Comparison of ENCODE assay signal across 8 cellular contexts in the genomic region with DNA sequence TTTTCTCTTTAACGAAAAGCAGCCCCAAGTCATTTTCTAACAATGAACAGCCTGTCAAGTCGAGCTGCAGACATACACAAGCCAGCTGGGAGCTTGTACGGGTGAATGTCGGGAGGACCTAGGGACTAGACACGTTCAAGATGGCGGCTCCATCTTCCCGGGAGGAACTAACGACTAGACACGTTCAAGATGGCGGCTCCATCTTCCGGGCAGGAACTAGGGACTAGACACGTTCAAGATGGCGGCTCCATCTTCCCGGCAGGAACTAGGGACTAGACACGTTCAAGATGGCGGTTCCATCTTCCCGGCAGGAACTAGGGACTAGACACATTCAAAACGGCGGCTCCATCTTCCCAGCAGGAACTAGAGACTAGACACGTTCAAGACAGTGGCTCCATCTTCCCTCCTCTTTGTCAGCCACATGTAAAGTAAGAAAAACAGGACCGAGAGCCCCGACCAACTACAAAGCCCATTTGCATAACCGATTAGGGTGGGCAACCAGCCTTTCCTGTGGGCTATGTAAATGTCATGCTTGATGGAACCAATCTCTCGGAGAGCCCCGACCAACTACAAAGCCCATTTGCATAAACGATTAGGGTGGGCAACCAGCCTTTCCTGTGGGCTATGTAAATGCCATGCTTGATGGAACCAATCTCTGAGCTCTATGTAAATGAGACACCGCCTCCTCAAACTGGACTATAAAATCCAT.
DNase-seq lines count a peak whose midpoint lies in the region; ATAC-seq, FAIRE-seq and TF ChIP-seq lines count a peak whose summit lies in the region.

No MANE protein-coding gene starts in this region.

- H3K4me1 ChIP-seq in mesenchymal stem cell (ENCODE audit: control insufficient read depth, insufficient read depth, low read depth, low read length): no peaks in the 10 kb centered on the region
- H3K4me1 ChIP-seq in tibial artery: no peaks in the 10 kb centered on the region

- peak overlapping the region; percentile 87 for H3K27ac ChIP-seq in cingulate gyrus (ENCODE audit: low read depth, low read length)
- H3K27ac ChIP-seq in mesenchymal stem cell (ENCODE audit: low read length, poor library complexity, severe bottlenecking): no peak overlapping the region
- H3K27ac ChIP-seq in tibial artery: peak overlapping the region in 1 of 2 donors; percentile 47

- no peak overlapping the region for H3K4ac ChIP-seq in mesenchymal stem cell (ENCODE audit: low read depth in 1 of 2, low read length in 2 of 2)

- no peak overlapping the region for H2BK15ac ChIP-seq in mesenchymal stem cell (ENCODE audit: low read depth, poor library complexity, severe bottlenecking)

- H3K27me3 ChIP-seq in mesenchymal stem cell (ENCODE audit: control insufficient read depth in 1 of 2, insufficient read depth in 1 of 2, low read length in 2 of 2) (no peaks in the 10 kb centered on the region), tibial artery (no peaks in the 10 kb centered on the region)

- H3K14ac ChIP-seq in mesenchymal stem cell (ENCODE audit: low read length in 2 of 2): no peak overlapping the region

- H2BK5ac ChIP-seq in mesenchymal stem cell (ENCODE audit: low read depth, low read length, poor library complexity, severe bottlenecking): no peak overlapping the region

- H2AFZ ChIP-seq in mesenchymal stem cell (ENCODE audit: low read depth, low read length): no peak overlapping the region

- no peak overlapping the region for H2AK5ac ChIP-seq in mesenchymal stem cell (ENCODE audit: low read length, severe bottlenecking)

- TF ChIP-seq CTCF in tibial artery (IDR thresholded peaks at IDR 0.05): no peak

- H4K8ac ChIP-seq in mesenchymal stem cell (ENCODE audit: low read length): no peak overlapping the region

- no peak overlapping the region for H2BK120ac ChIP-seq in mesenchymal stem cell (ENCODE audit: low read depth, low read length)

- no peak overlapping the region for H3K4me2 ChIP-seq in mesenchymal stem cell (ENCODE audit: low read length, poor library complexity, severe bottlenecking)

- intact Hi-C loops in tibial artery (cut with DNase I; ENCODE audit: low total_unique reads): no loop called here

- H3K9me3 ChIP-seq in mesenchymal stem cell (ENCODE audit: control insufficient read depth, low read length) (no peaks in the 10 kb centered on the region), tibial artery (no peaks in the 10 kb centered on the region)

- FAIRE-seq in GM19239 (lab: Jason Lieb, UNC): no peak

- no peak overlapping the region for H2BK12ac ChIP-seq in mesenchymal stem cell (ENCODE audit: low read length in 2 of 2)

- H3K79me1 ChIP-seq in mesenchymal stem cell (replicated peaks; ENCODE audit: low read length, poor library complexity, severe bottlenecking): peaks cover 13% of the 10 kb centered on the region

- H3K9ac ChIP-seq in mesenchymal stem cell (ENCODE audit: low read length): peak overlapping the region; percentile 84

- H3K36me3 ChIP-seq in mesenchymal stem cell (ENCODE audit: control insufficient read depth in 1 of 2, insufficient read depth in 2 of 2, low read depth in 1 of 2, low read length in 2 of 2) (peaks cover 0 to 4% of the 10 kb centered on the region in 2 experiments), tibial artery (no peaks in the 10 kb centered on the region)

- DNase-seq in EH (ENCODE audit: low read depth) (peak; percentile 64), mesenchymal stem cell (no peak), tibial artery (peak in 1 of 2 donors; percentile 78), GM19239 (ENCODE audit: insufficient read length, low spot score) (no peak), 8988T (no peak)

- H4K91ac ChIP-seq in mesenchymal stem cell (ENCODE audit: low read length): no peak overlapping the region

- ATAC-seq in HG03354 (IDR thresholded peaks at IDR 0.05; ENCODE audit: poor library complexity, severe bottlenecking, unreplicated experiment) (peak; percentile 82), HG02623 (IDR thresholded peaks at IDR 0.05; ENCODE audit: unreplicated experiment) (no peak)

- WGBS in mesenchymal stem cell: 96% methylated on average over 27 of the region's 27 CpGs

- no peak overlapping the region for H3K18ac ChIP-seq in mesenchymal stem cell (ENCODE audit: low read depth in 1 of 2, low read length in 2 of 2)

- no peak overlapping the region for H3K23ac ChIP-seq in mesenchymal stem cell (ENCODE audit: low read length in 2 of 2)

- H3K4me3 ChIP-seq in mesenchymal stem cell (ENCODE audit: insufficient read depth in 1 of 2, low read depth in 1 of 2, low read length in 2 of 2): peak overlapping the region in 1 of 2 experiments; percentile 78
- peak overlapping the region; percentile 11 to 48 for H3K4me3 ChIP-seq in tibial artery
